In the genomic region with DNA sequence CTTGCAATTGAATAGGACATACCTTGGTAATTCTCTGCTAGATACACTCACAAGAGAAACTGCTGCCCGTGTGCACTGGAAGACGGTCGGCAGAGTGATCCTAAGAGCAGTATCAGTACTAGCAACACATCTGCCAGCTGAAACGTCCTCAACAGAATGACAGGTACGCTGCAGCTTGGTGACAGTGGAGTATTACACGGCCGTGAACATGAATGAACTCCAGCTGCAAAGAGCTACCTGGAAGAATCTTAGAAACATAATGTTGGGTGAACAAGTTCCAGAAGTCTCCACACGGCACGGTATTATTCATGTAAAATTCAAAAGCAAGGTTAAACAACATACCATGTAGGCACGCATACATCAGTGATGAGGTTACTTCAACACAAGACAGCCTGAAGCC, we compare ENCODE assay signal across 22 cellular contexts. TPM values are rescaled to one million over a fixed set of nuclear protein-coding genes. Genes with fewer than 3 reads are reported as not detected.
DNase-seq lines count a peak whose midpoint lies in the region; ATAC-seq, FAIRE-seq and TF ChIP-seq lines count a peak whose summit lies in the region.
"Had no signal": no experiment of that assay in that cellular context is flagged by ENCODE, and none has a peak within 500 bp of the region (broad histone marks: within the 10 kb centered on the region; RNA-seq: fewer than 3 reads in every experiment).

No MANE protein-coding gene starts in this region.

- no peak for TF ChIP-seq CTCF in astrocyte (IDR thresholded peaks at IDR 0.05; ENCODE audit: insufficient read depth, low read depth, low read length)
- no peak for TF ChIP-seq CTCF in BE2C (IDR thresholded peaks at IDR 0.05; ENCODE audit: low read depth, low read length)

- no peak overlapping the region for H3K9ac ChIP-seq in astrocyte (ENCODE audit: low read length)
- H3K9ac ChIP-seq: BLaER1 treated with 17β-estradiol and CSF1 and Interleukin-3, amounts not matched to agents 10 nM and 100 nM had no signal

- H3K27ac Mint-ChIP-seq in astrocyte (ENCODE audit: unreplicated experiment): peak overlapping the region; percentile 45
- peak overlapping the region; percentile 8 to 11 for H3K27ac Mint-ChIP-seq in effector memory CD8-positive, alpha-beta T cell
- H3K27ac Mint-ChIP-seq: CD4-positive, alpha-beta T cell had no signal

- no peak overlapping the region for H3K4me3 Mint-ChIP-seq in astrocyte (ENCODE audit: unreplicated experiment)
- no peak overlapping the region for H3K4me3 Mint-ChIP-seq in effector memory CD8-positive, alpha-beta T cell
- H3K4me3 Mint-ChIP-seq: CD4-positive, alpha-beta T cell; CD8-positive, alpha-beta T cell had no signal

- H3K4me1 Mint-ChIP-seq in astrocyte (ENCODE audit: low read depth, unreplicated experiment): peaks cover 15% of the 10 kb centered on the region
- H3K4me1 Mint-ChIP-seq in effector memory CD8-positive, alpha-beta T cell (ENCODE audit: low read depth in 2 of 2): peaks cover 0 to 8% of the 10 kb centered on the region in 2 donors

- peaks cover 7% of the 10 kb centered on the region for H3K27me3 Mint-ChIP-seq in astrocyte (ENCODE audit: low read depth, unreplicated experiment)
- H3K27me3 Mint-ChIP-seq in effector memory CD8-positive, alpha-beta T cell: no peaks in the 10 kb centered on the region
- H3K27me3 Mint-ChIP-seq: CD4-positive, alpha-beta T cell had no signal

- no peak overlapping the region for H3K4me2 ChIP-seq in astrocyte (ENCODE audit: low read length)
- H3K4me2 ChIP-seq: BLaER1 treated with 17β-estradiol and CSF1 and Interleukin-3, amounts not matched to agents 10 nM and 100 nM had no signal

- H3K27me3 ChIP-seq in astrocyte (ENCODE audit: insufficient read depth, low read length) (no peaks in the 10 kb centered on the region), BE2C (no peaks in the 10 kb centered on the region)
- H3K27me3 ChIP-seq: BLaER1 treated with 17β-estradiol and CSF1 and Interleukin-3, amounts not matched to agents 10 nM and 100 nM had no signal

- H3K36me3 Mint-ChIP-seq in astrocyte (ENCODE audit: low read depth, unreplicated experiment): peaks cover 6% of the 10 kb centered on the region
- peaks cover 3% of the 10 kb centered on the region for H3K36me3 Mint-ChIP-seq in effector memory CD8-positive, alpha-beta T cell (ENCODE audit: insufficient read depth)

- H3K36me3 ChIP-seq in astrocyte (ENCODE audit: insufficient read depth, low read length) (no peaks in the 10 kb centered on the region), BE2C (peaks cover 4% of the 10 kb centered on the region)

- peak; percentile 68 for FAIRE-seq in HTR-8/SVneo (lab: Jason Lieb, UNC)
- FAIRE-seq in astrocyte (lab: Jason Lieb, UNC): no peak
- FAIRE-seq: A204.1, D721Med, G401.6, GM12891, GM19239 had no signal

- no peak overlapping the region for H2AFZ ChIP-seq in astrocyte (ENCODE audit: low read depth, low read length)

- H3K9me3 Mint-ChIP-seq in astrocyte (ENCODE audit: unreplicated experiment): peaks cover 3% of the 10 kb centered on the region
- no peaks in the 10 kb centered on the region for H3K9me3 Mint-ChIP-seq in effector memory CD8-positive, alpha-beta T cell
- H3K9me3 Mint-ChIP-seq: CD4-positive, alpha-beta T cell; CD8-positive, alpha-beta T cell had no signal

- H3K9me3 ChIP-seq in astrocyte (ENCODE audit: insufficient read depth, low read depth, low read length) (no peaks in the 10 kb centered on the region), BE2C (0 out of 2 replicates have a peak, but pooled peaks cover 4% of the 10 kb centered on the region)
- H3K9me3 ChIP-seq: BLaER1 treated with 17β-estradiol and CSF1 and Interleukin-3, amounts not matched to agents 10 nM and 100 nM; Caco-2 had no signal

- ATAC-seq in effector memory CD8-positive, alpha-beta T cell (replicated peaks): no peak
- ATAC-seq in GM21576 (IDR thresholded peaks at IDR 0.05; ENCODE audit: unreplicated experiment) (no peak), HG03135 (IDR thresholded peaks at IDR 0.05; ENCODE audit: unreplicated experiment) (no peak), HG03439 (IDR thresholded peaks at IDR 0.05; ENCODE audit: unreplicated experiment) (no peak)
- ATAC-seq: CD8-positive, alpha-beta T cell had no signal

- H3K27ac ChIP-seq in astrocyte (ENCODE audit: low read depth, low read length): no peak overlapping the region
- H3K27ac ChIP-seq: BLaER1 treated with 17β-estradiol and CSF1 and Interleukin-3, amounts not matched to agents 10 nM and 100 nM; C4-2B had no signal

- H3K79me2 ChIP-seq in astrocyte (ENCODE audit: insufficient read depth, low read length): no peaks in the 10 kb centered on the region

- peaks cover 44% of the 10 kb centered on the region for H4K20me1 ChIP-seq in astrocyte (ENCODE audit: insufficient read depth, low read length)

- no peak overlapping the region for H3K4me3 ChIP-seq in astrocyte (ENCODE audit: insufficient read depth, low read depth, low read length)
- H3K4me3 ChIP-seq in BE2C (ENCODE audit: low read depth, low read length): no peak overlapping the region
- H3K4me3 ChIP-seq: BLaER1 treated with 17β-estradiol and CSF1 and Interleukin-3, amounts not matched to agents 10 nM and 100 nM had no signal

- DNase-seq in HTR-8/SVneo (ENCODE audit: insufficient read length, low spot score) (no peak), astrocyte (ENCODE audit: low read depth) (no peak), BE2C (no peak)
- no peak for DNase-seq in effector memory CD8-positive, alpha-beta T cell
- DNase-seq: 8988T; ACHN; Caco-2; Calu3; CD4-positive, alpha-beta T cell; CD8-positive, alpha-beta T cell; DMS79 treated with DMSO at 0.1 percent for 48 hours; GF-D8 had no signal

- peaks cover 12% of the 10 kb centered on the region for H3K4me1 ChIP-seq in astrocyte (ENCODE audit: insufficient read depth, low read length)
- H3K4me1 ChIP-seq in BE2C: peaks cover 5% of the 10 kb centered on the region; the same call in 1 of the 2 replicates
- H3K4me1 ChIP-seq: Caco-2 had no signal

RNA-seq across cellular contexts. Expression of gene TPCN2, which starts 44.4 kb away (rescaled TPM):
- 8.4 and 9.5 TPM in 2 replicates for total RNA-seq in astrocyte
- polyA plus RNA-seq in BE2C (2012; ENCODE audit: insufficient read depth, insufficient read length, low read depth): 17.3 TPM
